ENCODE assay signal across 1 cellular context in genomic region chr1:64242895-64243756, GRCh38.
TF ChIP-seq lines count a peak whose summit lies in the region.

No MANE protein-coding gene starts in this region.

TF ChIP-seq in HCT116, 20 proteins besides CTCF, POLR2A, EP300 and RAD21 (continued from another document):
- TF ChIP-seq REST (IDR thresholded peaks at IDR 0.05; ENCODE audit: low read depth) = no peak
- TF ChIP-seq ZBTB33 (IDR thresholded peaks at IDR 0.05; ENCODE audit: extremely low read depth, insufficient replicate concordance, low read length) = no peak
- no peak for TF ChIP-seq ATF3 (IDR thresholded peaks at IDR 0.05)
- TF ChIP-seq ZNF274 (IDR thresholded peaks at IDR 0.05; ENCODE audit: low read depth, low read length) = no peak
- TF ChIP-seq SRF (IDR thresholded peaks at IDR 0.05; ENCODE audit: low read depth) = no peak
- no peak for TF ChIP-seq POLR2AphosphoS5 (IDR thresholded peaks at IDR 0.05; ENCODE audit: low read depth, low read length)
- TF ChIP-seq EZH2 (IDR thresholded peaks at IDR 0.05) = no peak
- TF ChIP-seq YY1 (IDR thresholded peaks at IDR 0.05; ENCODE audit: extremely low read depth, insufficient replicate concordance, low read depth, low read length) = no peak
